ENCODE assay signal across 9 cellular contexts in the genomic region with DNA sequence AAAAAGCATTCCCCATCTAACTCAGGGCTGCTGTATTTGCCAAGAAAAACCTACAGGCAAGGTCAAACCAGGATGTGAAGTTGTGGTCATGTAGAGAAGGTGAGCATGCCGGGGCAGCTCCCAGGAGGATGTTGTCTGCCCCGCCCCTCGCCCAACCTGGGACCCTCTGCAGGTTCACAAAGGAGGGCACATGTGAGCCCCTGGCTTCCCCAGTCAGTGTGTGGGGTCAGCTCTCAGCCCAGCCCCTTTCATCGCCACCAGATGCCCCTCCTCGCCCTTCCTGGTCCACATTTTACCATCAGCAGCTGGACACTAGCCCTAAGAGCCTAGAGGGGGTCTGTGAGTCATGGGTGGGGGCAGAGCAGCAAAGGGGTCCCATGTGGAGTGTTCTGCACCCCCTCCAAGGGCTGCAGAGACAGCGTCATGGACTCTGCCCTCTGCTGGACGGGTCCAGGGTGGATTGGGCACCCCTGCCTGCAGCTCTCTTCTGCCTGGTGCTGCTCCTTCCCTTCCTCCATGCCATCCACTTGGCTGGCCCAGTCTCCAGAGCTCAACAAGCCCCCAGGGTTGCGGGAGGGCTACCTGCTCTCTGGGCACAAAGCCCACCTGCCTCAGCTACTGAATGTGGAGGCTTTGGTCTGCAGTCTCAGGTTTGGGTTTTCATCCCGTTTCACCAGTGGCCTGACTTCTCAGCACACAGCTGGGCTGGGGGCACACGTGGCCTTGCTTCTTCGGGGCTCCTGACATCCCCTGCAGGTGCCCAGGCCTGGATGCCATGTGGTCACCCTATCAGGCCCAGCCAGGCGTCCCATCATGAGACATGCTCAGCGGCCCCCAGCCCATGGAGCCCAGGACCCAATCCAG. TPM values are rescaled to one million over a fixed set of nuclear protein-coding genes. Genes with fewer than 3 reads are reported as not detected.
DNase-seq lines count a peak whose midpoint lies in the region; ATAC-seq and TF ChIP-seq lines count a peak whose summit lies in the region.
"Had no signal": no experiment of that assay in that cellular context is flagged by ENCODE, and none has a peak within 500 bp of the region (broad histone marks: within the 10 kb centered on the region; RNA-seq: fewer than 3 reads in every experiment).

No MANE protein-coding gene starts in this region.

- ATAC-seq in left ventricle myocardium superior (no peak), HG02610 (IDR thresholded peaks at IDR 0.05; ENCODE audit: unreplicated experiment) (no peak), HG03571 (IDR thresholded peaks at IDR 0.05; ENCODE audit: unreplicated experiment) (no peak)
- no peak for ATAC-seq in activated T-cell treated with anti-CD3 and anti-CD28 coated beads, Interleukin-2, amount 50 U/mL, for 72 hours (replicated peaks in 1 of 2)

- H3K4me3 ChIP-seq in left ventricle myocardium inferior: peak overlapping the region; percentile 23
- no peak overlapping the region for H3K4me3 ChIP-seq in kidney epithelial cell (ENCODE audit: low read depth, low read length)
- no peak overlapping the region for H3K4me3 ChIP-seq in vagina

- TF ChIP-seq CTCF in left ventricle myocardium inferior (IDR thresholded peaks at IDR 0.05; ENCODE audit: borderline replicate concordance) (peak; percentile 40), kidney epithelial cell (IDR thresholded peaks at IDR 0.05; ENCODE audit: insufficient read depth, low read length, poor library complexity, severe bottlenecking) (peak; percentile 24), vagina (IDR thresholded peaks at IDR 0.05) (no peak)

- TF ChIP-seq POLR2A in vagina (IDR thresholded peaks at IDR 0.05): no peak

- DNase-seq in left ventricle myocardium inferior (no peak), left ventricle myocardium superior (no peak), kidney epithelial cell (ENCODE audit: low read depth) (no peak), vagina (ENCODE audit: extremely low spot score in 2 of 2) (no peak), NCI-H2196 (lab: John Stamatoyannopoulos, UW; ENCODE audit: unreplicated experiment) (no peak)
- DNase-seq in activated T-cell treated with anti-CD3 and anti-CD28 coated beads, Interleukin-2, amount 50 U/mL, for 72 hours: no peak

- no peaks in the 10 kb centered on the region for H3K27me3 Mint-ChIP-seq in activated T-cell treated with anti-CD3 and anti-CD28 coated beads, Interleukin-2, amount 50 U/mL, for 72 hours (ENCODE audit: low read depth)

- peaks cover 81% of the 10 kb centered on the region for H3K4me1 Mint-ChIP-seq in activated T-cell treated with anti-CD3 and anti-CD28 coated beads, Interleukin-2, amount 50 U/mL, for 72 hours (ENCODE audit: low read depth)

- H3K36me3 Mint-ChIP-seq in activated T-cell treated with anti-CD3 and anti-CD28 coated beads, Interleukin-2, amount 50 U/mL, for 72 hours (ENCODE audit: insufficient read depth in 2 of 2): peaks cover 14 to 23% of the 10 kb centered on the region in 2 donors

- H3K27me3 ChIP-seq in left ventricle myocardium inferior (ENCODE audit: low read depth) (no peaks in the 10 kb centered on the region), kidney epithelial cell (ENCODE audit: control insufficient read depth, insufficient read depth, low read length) (no peaks in the 10 kb centered on the region), vagina (no peaks in the 10 kb centered on the region)

- peak overlapping the region; percentile 85 to 93 for H3K4me3 Mint-ChIP-seq in activated T-cell treated with anti-CD3 and anti-CD28 coated beads, Interleukin-2, amount 50 U/mL, for 72 hours

- peak overlapping the region; percentile 87 for H3K27ac Mint-ChIP-seq in activated T-cell treated with anti-CD3 and anti-CD28 coated beads, Interleukin-2, amount 50 U/mL, for 72 hours

- H3K4me1 ChIP-seq in left ventricle myocardium inferior: peaks cover 97% of the 10 kb centered on the region
- H3K4me1 ChIP-seq in vagina: peaks cover 77% of the 10 kb centered on the region

- H3K27ac ChIP-seq in left ventricle myocardium inferior (replicated peaks): peak overlapping the region; percentile 98
- H3K27ac ChIP-seq in vagina: peak overlapping the region; percentile 97
- H3K27ac ChIP-seq: parathyroid adenoma had no signal

- H3K36me3 ChIP-seq in left ventricle myocardium inferior: peaks cover 5% of the 10 kb centered on the region
- H3K36me3 ChIP-seq in kidney epithelial cell (ENCODE audit: control insufficient read depth, insufficient read depth, low read length): no peaks in the 10 kb centered on the region
- H3K36me3 ChIP-seq in vagina: peaks cover 0 to 3% of the 10 kb centered on the region in 2 donors

- no peaks in the 10 kb centered on the region for H3K9me3 ChIP-seq in left ventricle myocardium inferior (replicated peaks)
- no peaks in the 10 kb centered on the region for H3K9me3 ChIP-seq in vagina

- H3K9me3 Mint-ChIP-seq in activated T-cell treated with anti-CD3 and anti-CD28 coated beads, Interleukin-2, amount 50 U/mL, for 72 hours: peaks cover 0 to 2% of the 10 kb centered on the region in 2 donors

- intact Hi-C loops in left ventricle myocardium inferior (cut with micrococcal nuclease) (no loop called here), left ventricle myocardium superior (cut with micrococcal nuclease) (no loop called here), vagina (cut with DNase I) (loop anchor here (10.0 kb wide), 1 partner anchor 46 kb away; the partner anchor contains the start of gene C19orf12)

RNA-seq across cellular contexts. Expression of gene PLEKHF1, which starts 3.7 kb away (rescaled TPM):
- total RNA-seq in left ventricle myocardium inferior (27.8 TPM), left ventricle myocardium superior (44.7 TPM), kidney epithelial cell (59.0 and 70.3 TPM in 2 replicates), vagina (37.1 TPM)
- total RNA-seq in activated T-cell treated with anti-CD3 and anti-CD28 coated beads, Interleukin-2, amount 50 U/mL, for 72 hours: 10 to 100 TPM; 21.3 to 21.5 TPM

RNA-seq across cellular contexts. Expression of gene C19orf12, which starts 46.1 kb away (rescaled TPM):
- 48.6 TPM for total RNA-seq in left ventricle myocardium inferior
- 57.0 TPM for total RNA-seq in left ventricle myocardium superior
- total RNA-seq in activated T-cell treated with anti-CD3 and anti-CD28 coated beads, Interleukin-2, amount 50 U/mL, for 72 hours: 10 to 100 TPM; 32.1 to 35.6 TPM
- 39.8 and 39.9 TPM in 2 replicates for total RNA-seq in kidney epithelial cell
- 14.2 TPM for total RNA-seq in vagina

Comparison
In these comparisons a context has a peak if more than half of its experiments do, and no peak if none do; other contexts are left out.
1. CTCF ChIP-seq: peak in left ventricle myocardium inferior (single experiment) and kidney epithelial cell (single experiment); none in vagina (0 of 3).